ENCODE assay signal across 8 cellular contexts in genomic region chr15:88467073-88467934, GRCh38. TPM values are rescaled to one million over a fixed set of nuclear protein-coding genes. Genes with fewer than 3 reads are reported as not detected.
A peak's percentile ranks its signal among the peaks of the same experiment; 100 is the strongest.
DNase-seq lines count a peak whose midpoint lies in the region; ATAC-seq, FAIRE-seq and TF ChIP-seq lines count a peak whose summit lies in the region.

TSS of gene MRPL46 (minus strand) at chr15:88467388. CDS start at chr15:88467377, 11 bp downstream.
TSS of gene MRPS11 (plus strand) at chr15:88467708. CDS start at chr15:88467718, 10 bp downstream.

- peaks cover 21% of the 10 kb centered on the region for H3K4me1 Mint-ChIP-seq in activated naive CD8-positive, alpha-beta T cell treated with anti-CD3 and anti-CD28 coated beads, Interleukin-2, amount 10 ng/mL, durations not matched to agents 7 days and 5 days

- H4K20me1 ChIP-seq in SU-DHL-6 (ENCODE audit: low read depth, low read length): no peaks in the 10 kb centered on the region

- H3K9me3 ChIP-seq in SU-DHL-6 (ENCODE audit: insufficient read depth, low read length) (no peaks in the 10 kb centered on the region), pancreas (no peaks in the 10 kb centered on the region), thyroid gland (no peaks in the 10 kb centered on the region)

- TF ChIP-seq POLR2A in thyroid gland (IDR thresholded peaks at IDR 0.05): peak in 1 of 2 donors; percentile 33

- FAIRE-seq in pancreas (lab: Jason Lieb, UNC): no peak

- H3K36me3 ChIP-seq in SU-DHL-6 (ENCODE audit: low read length) (peaks cover 4% of the 10 kb centered on the region; the same call in 1 of the 2 replicates), pancreas (peaks cover 0 to 20% (median 3%) of the 10 kb centered on the region in 3 donors), thyroid gland (peaks cover 23 to 25% of the 10 kb centered on the region in 2 donors)

- TF ChIP-seq CTCF in GM12865 (IDR thresholded peaks at IDR 0.05; ENCODE audit: insufficient read depth, low read depth, low read length, missing control alignments): no peak
- no peak for TF ChIP-seq CTCF in SU-DHL-6 (IDR thresholded peaks at IDR 0.05; ENCODE audit: insufficient read depth, low read length, poor library complexity, severe bottlenecking)
- TF ChIP-seq CTCF in pancreas (IDR thresholded peaks at IDR 0.05): no peak
- no peak for TF ChIP-seq CTCF in thyroid gland (IDR thresholded peaks at IDR 0.05)

- H3F3A ChIP-seq in SU-DHL-6 (ENCODE audit: insufficient read depth): no peaks in the 10 kb centered on the region

- WGBS in pancreas, 2 donors: 0% methylated on average over 55 of the region's 55 CpGs
- WGBS in thyroid gland, 2 donors: 0 to 1% methylated on average over 35 to 42 of the region's 55 CpGs

- DNase-seq in GM12865 (ENCODE audit: low read depth) (peak; percentile 93), NCI-H1105 treated with DMSO at 0.1 percent for 48 hours (lab: John Stamatoyannopoulos, UW) (peak; percentile 73), Right ventricle myocardium inferior (ENCODE audit: missing footprints) (peak; percentile 93), pancreas (peak; percentile 85 to 96 (median 88)), thyroid gland (peak; percentile 87 to 89)
- peak; percentile 91 for DNase-seq in activated naive CD8-positive, alpha-beta T cell treated with anti-CD3 and anti-CD28 coated beads, Interleukin-2, amount 10 ng/mL, durations not matched to agents 7 days and 5 days

- ATAC-seq in HG02678 (IDR thresholded peaks at IDR 0.05; ENCODE audit: unreplicated experiment) (peak; percentile 86), Right ventricle myocardium inferior (peak; percentile 98), pancreas (peak; percentile 96 to 99 (median 98))
- peak; percentile 91 for ATAC-seq in activated naive CD8-positive, alpha-beta T cell treated with anti-CD3 and anti-CD28 coated beads, Interleukin-2, amount 10 ng/mL, durations not matched to agents 7 days and 5 days (ENCODE audit: low read depth)

- H3K9me2 ChIP-seq in SU-DHL-6 (replicated peaks; ENCODE audit: insufficient read depth, low read length): no peaks in the 10 kb centered on the region

- peaks cover 42% of the 10 kb centered on the region for H3K79me2 ChIP-seq in SU-DHL-6 (ENCODE audit: insufficient read depth, low read length)

- H3K36me3 Mint-ChIP-seq in activated naive CD8-positive, alpha-beta T cell treated with anti-CD3 and anti-CD28 coated beads, Interleukin-2, amount 10 ng/mL, durations not matched to agents 7 days and 5 days: peaks cover 5% of the 10 kb centered on the region

- peak within 1 kb of the TSS; percentile 96 for H3K4me2 ChIP-seq in SU-DHL-6 (ENCODE audit: low read depth, low read length, poor library complexity, severe bottlenecking)

- H3K9ac ChIP-seq in SU-DHL-6 (ENCODE audit: low read length): peak within 1 kb of the TSS; percentile 83

- peak within 1 kb of the TSS; percentile 98 for H3K4me3 Mint-ChIP-seq in activated naive CD8-positive, alpha-beta T cell treated with anti-CD3 and anti-CD28 coated beads, Interleukin-2, amount 10 ng/mL, durations not matched to agents 7 days and 5 days

- no peaks in the 10 kb centered on the region for H3K27me3 Mint-ChIP-seq in activated naive CD8-positive, alpha-beta T cell treated with anti-CD3 and anti-CD28 coated beads, Interleukin-2, amount 10 ng/mL, durations not matched to agents 7 days and 5 days

- H3K27me3 ChIP-seq in SU-DHL-6 (ENCODE audit: low read length) (no peaks in the 10 kb centered on the region), pancreas (no peaks in the 10 kb centered on the region), thyroid gland (no peaks in the 10 kb centered on the region)

- peak within 1 kb of the TSS; percentile 72 for H3K27ac ChIP-seq in SU-DHL-6 (ENCODE audit: low read depth, low read length)
- H3K27ac ChIP-seq in pancreas: peak within 1 kb of the TSS; percentile 87 to 96 (median 93)
- peak within 1 kb of the TSS; percentile 90 to 98 (median 91) for H3K27ac ChIP-seq in thyroid gland

- H3K9me3 Mint-ChIP-seq in activated naive CD8-positive, alpha-beta T cell treated with anti-CD3 and anti-CD28 coated beads, Interleukin-2, amount 10 ng/mL, durations not matched to agents 7 days and 5 days: no peaks in the 10 kb centered on the region

- H2AFZ ChIP-seq in SU-DHL-6 (ENCODE audit: low read depth, low read length, severe bottlenecking): peak within 1 kb of the TSS; percentile 57

- intact Hi-C loops in Right ventricle myocardium inferior (cut with DNase I): no loop called here
- intact Hi-C loops in pancreas (cut with DNase I): no loop called here
- intact Hi-C loops in thyroid gland (cut with DNase I): loop anchor here (5.0 kb wide), 1 partner anchor 150 kb away; no protein-coding TSS in a partner anchor

- peak within 1 kb of the TSS; percentile 82 for H3K4me3 ChIP-seq in GM12865 (ENCODE audit: low read depth, low read length)
- peak within 1 kb of the TSS; percentile 84 for H3K4me3 ChIP-seq in SU-DHL-6 (ENCODE audit: insufficient read depth, low read length, poor library complexity, severe bottlenecking)
- peak within 1 kb of the TSS; percentile 74 to 92 (median 88) for H3K4me3 ChIP-seq in pancreas
- peak within 1 kb of the TSS; percentile 44 to 83 (median 66) for H3K4me3 ChIP-seq in thyroid gland (replicated peaks in 1 of 3)

- H3K27ac Mint-ChIP-seq in activated naive CD8-positive, alpha-beta T cell treated with anti-CD3 and anti-CD28 coated beads, Interleukin-2, amount 10 ng/mL, durations not matched to agents 7 days and 5 days: peak within 1 kb of the TSS; percentile 96

- peaks cover 7 to 21% (median 14%) of the 10 kb centered on the region in 3 donors for H3K4me1 ChIP-seq in pancreas
- peaks cover 19 to 37% of the 10 kb centered on the region in 2 donors for H3K4me1 ChIP-seq in thyroid gland

- POLR2A ChIA-PET in activated naive CD8-positive, alpha-beta T cell treated with anti-CD3 and anti-CD28 coated beads, Interleukin-2, amount 10 ng/mL, durations not matched to agents 7 days and 5 days (lab: Charles Lee): interaction anchor here (0.6 to 1.5 kb wide), 11 partner anchors 11 to 428 kb away, joined by 3 to 8 read pairs (median 3); partner anchors contain the start of genes HAPLN3 and ISG20

RNA-seq across cellular contexts. Expression of gene MRPL46, which starts in this region (rescaled TPM):
- 10 to 100 TPM; 28.4 to 29.2 TPM for total RNA-seq in activated naive CD8-positive, alpha-beta T cell treated with anti-CD3 and anti-CD28 coated beads, Interleukin-2, amount 10 ng/mL, durations not matched to agents 7 days and 5 days
- total RNA-seq in Right ventricle myocardium inferior: 66.9 TPM
- 10 to 100 TPM in 2 of 6 donors, 1 to 10 TPM in 4; 6.2 to 10.6 (median 7.4) TPM for total RNA-seq in pancreas
- 10 to 100 TPM; 10.4 to 18.9 TPM for polyA plus RNA-seq in pancreas
- total RNA-seq in thyroid gland: 10 to 100 TPM; 17.3 to 30.5 (median 26.0) TPM

RNA-seq across cellular contexts. Expression of gene MRPS11, which starts in this region (rescaled TPM):
- 10 to 100 TPM; 54.9 to 55.7 TPM for total RNA-seq in activated naive CD8-positive, alpha-beta T cell treated with anti-CD3 and anti-CD28 coated beads, Interleukin-2, amount 10 ng/mL, durations not matched to agents 7 days and 5 days
- 75.2 TPM for total RNA-seq in Right ventricle myocardium inferior
- 10 to 100 TPM; 12.7 to 21.0 (median 16.0) TPM for total RNA-seq in pancreas
- 10 to 100 TPM; 20.2 to 29.5 TPM for polyA plus RNA-seq in pancreas
- total RNA-seq in thyroid gland: 10 to 100 TPM; 44.2 to 95.3 (median 65.0) TPM

Comparison
In these comparisons a context has a peak if more than half of its experiments do, and no peak if none do; other contexts are left out.
1. Peak in every context shown above with its lines: DNase-seq, ATAC-seq, H3K4me3 ChIP-seq and H3K27ac ChIP-seq.